ENCODE assay signal across 4 cellular contexts in genomic region chr19:28116379-28116778, GRCh38.
A peak's percentile ranks its signal among the peaks of the same experiment; 100 is the strongest.
DNase-seq lines count a peak whose midpoint lies in the region; TF ChIP-seq lines count a peak whose summit lies in the region.
"Not testable (repeated sequence)": the region's sequence is repeated elsewhere in the genome, so short reads cannot be mapped to it uniquely, and the experiment has no call there.

No MANE protein-coding gene starts in this region.

- H2AFZ ChIP-seq in trophoblast cell (ENCODE audit: insufficient read depth, low read length, poor library complexity) = not testable (repeated sequence)

- not testable (repeated sequence) for H3K4me3 ChIP-seq in HEK293 (ENCODE audit: low read depth, low read length); trophoblast cell (ENCODE audit: low read depth, low read length)

- not testable (repeated sequence) for H2BK120ac ChIP-seq in trophoblast cell (ENCODE audit: insufficient read depth, low read length, poor library complexity)

- H3K4me2 ChIP-seq in trophoblast cell (ENCODE audit: low read length) = not testable (repeated sequence)

- not testable (repeated sequence) for H3K79me1 ChIP-seq in trophoblast cell (ENCODE audit: low read length)

- H2BK12ac ChIP-seq in trophoblast cell (ENCODE audit: low read length) = not testable (repeated sequence)

- not testable (repeated sequence) for H2AK5ac ChIP-seq in trophoblast cell (ENCODE audit: low read length)

- H3K27me3 ChIP-seq in trophoblast cell (ENCODE audit: insufficient read depth, low read length) = not testable (repeated sequence)

- H3K9ac ChIP-seq in trophoblast cell (ENCODE audit: low read length) = not testable (repeated sequence)

- not testable (repeated sequence) for H3K36me3 ChIP-seq in HEK293 (ENCODE audit: control insufficient read depth in 2 of 2, insufficient read depth in 1 of 2, low read length in 2 of 2); trophoblast cell (ENCODE audit: control insufficient read depth in 1 of 2, insufficient read depth in 2 of 2, low read length in 2 of 2)

- H4K91ac ChIP-seq in trophoblast cell (ENCODE audit: low read depth, low read length) = peak overlapping the region; percentile 1

- H3K27ac ChIP-seq in C4-2B (peak overlapping the region; percentile 38; the same call in 1 of the 2 replicates), VCaP (peak overlapping the region; percentile 65)
- not testable (repeated sequence) for H3K27ac ChIP-seq in HEK293 (ENCODE audit: extremely low read depth, low read depth, low read length); trophoblast cell (ENCODE audit: low read depth, low read length)

- no CpG with 5 or more reads among the region's 4 CpGs for WGBS in trophoblast cell (ENCODE audit: extremely low coverage, insufficient coverage, insufficient read length)

- H3K9me3 ChIP-seq in HEK293 (ENCODE audit: control insufficient read depth, insufficient read depth, low read depth, low read length); trophoblast cell (ENCODE audit: insufficient read depth, low read depth, low read length): not testable (repeated sequence)

- TF ChIP-seq CTCF in C4-2B (conservative IDR thresholded peaks at IDR 0.05); HEK293 (tag by site-specific recombination; IDR thresholded peaks at IDR 0.05); VCaP (conservative IDR thresholded peaks at IDR 0.05): not testable (repeated sequence)

- not testable (repeated sequence) for H3K4me1 ChIP-seq in HEK293 (ENCODE audit: control insufficient read depth, insufficient read depth, low read length); trophoblast cell (ENCODE audit: control insufficient read depth in 1 of 2, insufficient read depth in 2 of 2, low read length in 2 of 2)

- not testable (repeated sequence) for H4K12ac ChIP-seq in trophoblast cell (ENCODE audit: low read depth, low read length)

- H4K8ac ChIP-seq in trophoblast cell (ENCODE audit: low read depth, low read length) = not testable (repeated sequence)

- CTCF ChIA-PET in HEK293 (lab: Yijun Ruan, JAX) = interaction anchor here (0.6 to 1.2 kb wide), 5 partner anchors 20 to 784 kb away, joined by 3 to 6 read pairs (median 4); no protein-coding TSS in a partner anchor

- H3K14ac ChIP-seq in trophoblast cell (ENCODE audit: low read length) = not testable (repeated sequence)

- H3K79me2 ChIP-seq in trophoblast cell (ENCODE audit: control insufficient read depth, insufficient read depth, low read length, poor library complexity) = not testable (repeated sequence)

- H3K18ac ChIP-seq in trophoblast cell (ENCODE audit: low read length) = not testable (repeated sequence)

- not testable (repeated sequence) for H3K23ac ChIP-seq in trophoblast cell (ENCODE audit: low read length)

- H2BK5ac ChIP-seq in trophoblast cell (ENCODE audit: low read depth, low read length, poor library complexity) = not testable (repeated sequence)

- not testable (repeated sequence) for H3K4ac ChIP-seq in trophoblast cell (ENCODE audit: low read depth, low read length)

- not testable (repeated sequence) for DNase-seq in trophoblast cell

- POLR2A ChIA-PET in HEK293 (lab: Yijun Ruan, JAX) = not testable (repeated sequence)

TF ChIP-seq in HEK293, 187 proteins besides CTCF, POLR2A, EP300 and RAD21:
- TF ChIP-seq ZNF580 (tag by site-specific recombination; IDR thresholded peaks at IDR 0.05) (peak; percentile 66; the same call in 1 of the 2 replicates), ZNF146 (tag by site-specific recombination; IDR thresholded peaks at IDR 0.05) (peak; percentile 67; the same call in 1 of the 2 replicates)
